ENCODE assay signal across 18 cellular contexts in genomic region chr1:4169991-4170390, GRCh38.
A peak's percentile ranks its signal among the peaks of the same experiment; 100 is the strongest.
DNase-seq lines count a peak whose midpoint lies in the region; ATAC-seq lines count a peak whose summit lies in the region.
"Had no signal": no experiment of that assay in that cellular context is flagged by ENCODE, and none has a peak within 500 bp of the region (broad histone marks: within the 10 kb centered on the region; RNA-seq: fewer than 3 reads in every experiment).

No MANE protein-coding gene starts in this region.

- WGBS in neuronal stem cell (ENCODE audit: extremely low coverage in 2 of 2, insufficient read length in 2 of 2, insufficient replicate concordance in 1 of 2), 2 donors: no CpG with 5 or more reads among the region's 6 CpGs

- no peak overlapping the region for H3K9ac ChIP-seq in neuronal stem cell (ENCODE audit: low read depth, low read length, poor library complexity)

- H2AFZ ChIP-seq in neuronal stem cell (ENCODE audit: low read length): no peak overlapping the region
- H2AFZ ChIP-seq: GM23338 had no signal

- no peak overlapping the region for H2AK5ac ChIP-seq in neuronal stem cell (ENCODE audit: low read depth, low read length)

- H3K23ac ChIP-seq in neuronal stem cell (ENCODE audit: low read depth, low read length, poor library complexity): no peak overlapping the region

- H2BK12ac ChIP-seq in neuronal stem cell (ENCODE audit: low read length): no peak overlapping the region

- DNase-seq in activated effector memory CD4-positive, alpha-beta T cell treated with anti-CD3 and anti-CD28 coated beads, Interleukin-2, amount 50 U/mL, for 16 hours: peak; percentile 38
- no peak for DNase-seq in activated effector memory CD4-positive, alpha-beta T cell treated with Interleukin-2 at 50 U/mL for 16 hours
- DNase-seq in iPS-NIHi11 (ENCODE audit: low spot score) (peak; percentile 2), neuronal stem cell (ENCODE audit: low spot score) (no peak), caudate nucleus (lab: John Stamatoyannopoulos, UW) (no peak), activated gamma-delta T cell (lab: John Stamatoyannopoulos, UW) (no peak)
- DNase-seq: AML-193; Caco-2; CD4-positive, alpha-beta T cell; DMS153; DMS79; GDM1; HCEC 1CT had no signal

- H3K18ac ChIP-seq in neuronal stem cell (ENCODE audit: low read length): peak overlapping the region; percentile 52

- no peak overlapping the region for H3K14ac ChIP-seq in neuronal stem cell (ENCODE audit: low read length)

- H3K4me1 ChIP-seq in neuronal stem cell (ENCODE audit: control insufficient read depth in 2 of 2, insufficient read depth in 1 of 2, low read depth in 1 of 2, low read length in 2 of 2): peaks cover 0 to 3% of the 10 kb centered on the region in 2 donors
- H3K4me1 ChIP-seq: A549, Caco-2 had no signal

- no peaks in the 10 kb centered on the region for H3K36me3 ChIP-seq in neuronal stem cell (replicated peaks in 1 of 2; ENCODE audit: control insufficient read depth in 2 of 2, insufficient read depth in 2 of 2, low read length in 2 of 2)

- H3K4ac ChIP-seq in neuronal stem cell (ENCODE audit: low read length): no peak overlapping the region

- H4K8ac ChIP-seq in neuronal stem cell (ENCODE audit: low read depth, low read length): no peak overlapping the region

- H3K27ac ChIP-seq in neuronal stem cell (replicated peaks; ENCODE audit: low read length) (no peak overlapping the region), caudate nucleus (ENCODE audit: low read depth, low read length) (no peak overlapping the region)
- H3K27ac ChIP-seq: 22Rv1, A549, C4-2B had no signal

- no peak overlapping the region for H4K91ac ChIP-seq in neuronal stem cell (ENCODE audit: low read depth, low read length, poor library complexity)

- H3K4me3 ChIP-seq in neuronal stem cell (ENCODE audit: low read length in 2 of 2): no peak overlapping the region
- H3K4me3 ChIP-seq: A549, GM23338 had no signal

- H2BK120ac ChIP-seq in neuronal stem cell (ENCODE audit: low read depth, low read length): no peak overlapping the region

- H3K9me3 ChIP-seq in neuronal stem cell (replicated peaks in 1 of 2; ENCODE audit: control insufficient read depth in 2 of 2, insufficient read depth in 1 of 2, low read depth in 1 of 2, low read length in 2 of 2): no peaks in the 10 kb centered on the region
- H3K9me3 ChIP-seq: A549, Caco-2 had no signal

- H3K27me3 ChIP-seq in neuronal stem cell (ENCODE audit: control insufficient read depth in 3 of 3, insufficient read depth in 3 of 3, low read depth in 1 of 3, low read length in 3 of 3): peaks cover 0 to 12% (median 0%) of the 10 kb centered on the region in 3 experiments

- no peak overlapping the region for H3K4me2 ChIP-seq in neuronal stem cell (ENCODE audit: insufficient read depth, low read length, poor library complexity, severe bottlenecking)
- H3K4me2 ChIP-seq: A549, GM23338 had no signal

- H2BK15ac ChIP-seq in neuronal stem cell (ENCODE audit: low read length): no peak overlapping the region

- no peaks in the 10 kb centered on the region for H3K79me1 ChIP-seq in neuronal stem cell (ENCODE audit: low read depth, low read length)

- H2BK5ac ChIP-seq in neuronal stem cell (ENCODE audit: low read length): no peak overlapping the region

- no peak for ATAC-seq in HG02763 (IDR thresholded peaks at IDR 0.05; ENCODE audit: unreplicated experiment)
- ATAC-seq: A549, GM23338 had no signal

Comparison
In these comparisons a context has a peak if more than half of its experiments do, and no peak if none do; other contexts are left out.
1. DNase-seq: peak in activated effector memory CD4-positive, alpha-beta T cell treated with anti-CD3 and anti-CD28 coated beads, Interleukin-2, amount 50 U/mL, for 16 hours (single experiment) and iPS-NIHi11 (single experiment); none in activated effector memory CD4-positive, alpha-beta T cell treated with Interleukin-2 at 50 U/mL for 16 hours (single experiment), neuronal stem cell (single experiment), caudate nucleus (0 of 61) and activated gamma-delta T cell (single experiment).